In the genomic region with DNA sequence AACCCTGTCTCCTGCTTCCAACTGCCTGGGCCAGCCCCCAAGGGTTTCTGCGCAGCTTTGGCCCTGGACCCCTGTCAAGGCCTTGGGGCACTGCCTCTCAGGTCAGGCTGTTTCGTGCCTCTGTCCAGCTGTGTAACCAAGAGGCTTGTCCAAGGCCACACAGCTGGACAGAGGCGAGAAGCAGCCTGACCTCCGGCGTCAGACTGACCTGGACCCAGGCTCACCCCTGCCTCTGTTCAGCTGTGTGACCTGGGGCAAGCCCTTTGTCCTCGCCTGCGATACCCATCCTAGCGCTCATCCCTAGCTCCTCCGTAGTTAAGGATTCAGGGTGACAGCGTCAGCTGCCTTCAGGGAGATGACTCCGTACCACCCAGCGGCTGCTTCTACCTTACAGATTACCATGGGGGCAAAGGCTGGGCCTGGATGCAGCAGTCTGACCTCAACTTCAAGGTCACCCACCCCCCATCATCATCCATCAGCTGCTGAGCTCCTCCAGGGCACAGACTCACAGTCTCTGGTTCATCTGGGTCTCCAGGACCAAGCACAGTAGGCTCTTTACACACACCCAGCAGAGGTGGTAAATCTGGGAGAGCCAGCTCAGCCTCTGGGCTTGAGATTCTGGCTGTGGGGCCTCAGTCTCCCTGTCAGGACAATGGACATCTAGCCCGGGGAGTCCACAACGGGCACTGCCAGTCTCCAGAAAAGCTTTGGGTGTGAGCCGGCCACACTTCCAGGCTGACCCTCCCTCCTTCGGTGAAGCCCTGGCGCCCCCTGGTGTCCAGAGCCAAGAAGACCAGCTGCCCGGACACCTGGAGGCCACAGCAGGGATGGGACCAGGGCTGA, we compare ENCODE assay signal across 7 cellular contexts. TPM values are rescaled to one million over a fixed set of nuclear protein-coding genes. Genes with fewer than 3 reads are reported as not detected.
A peak's percentile ranks its signal among the peaks of the same experiment; 100 is the strongest.
DNase-seq lines count a peak whose midpoint lies in the region; TF ChIP-seq lines count a peak whose summit lies in the region.

No MANE protein-coding gene starts in this region.

- CTCF ChIA-PET in PC-9 (lab: Charles Lee), result interaction anchor here (0.6 to 1.6 kb wide), 13 partner anchors 15 to 450 kb away, joined by 3 to 9 read pairs (median 4); a partner anchor contains a TSS

- H3K27ac ChIP-seq in PC-9, result no peak overlapping the region

- TF ChIP-seq CTCF in GM12875 (IDR thresholded peaks at IDR 0.05; ENCODE audit: borderline replicate concordance, insufficient read depth, low read depth, low read length) (peak; percentile 94), PC-9 (conservative IDR thresholded peaks at IDR 0.05) (peak; percentile 91), nephron (IDR thresholded peaks at IDR 0.05; ENCODE audit: unreplicated experiment in 3 of 3) (peak; percentile 82 to 87 (median 83))

- peaks cover 7% of the 10 kb centered on the region; the same call in 1 of the 2 replicates for H3F3A ChIP-seq in PC-9 (ENCODE audit: insufficient read depth, low read depth)

- POLR2A ChIA-PET in PC-9 (lab: Charles Lee; ENCODE audit: unreplicated experiment), result no interaction called here

- no peaks in the 10 kb centered on the region for H3K9me3 ChIP-seq in PC-9 (ENCODE audit: insufficient read depth, low read depth)

- H4K20me1 ChIP-seq in PC-9 (ENCODE audit: insufficient read depth), result no peaks in the 10 kb centered on the region

- H3K36me3 Mint-ChIP-seq in activated T-cell treated with anti-CD3 and anti-CD28 coated beads, Interleukin-2, amount 50 U/mL, for 24 hours (ENCODE audit: low read depth), result no peaks in the 10 kb centered on the region
- H3K36me3 Mint-ChIP-seq in nephron (ENCODE audit: low read depth), result peaks cover 14% of the 10 kb centered on the region

- H3K4me3 Mint-ChIP-seq in activated T-cell treated with anti-CD3 and anti-CD28 coated beads, Interleukin-2, amount 50 U/mL, for 24 hours, result no peak overlapping the region
- no peak overlapping the region for H3K4me3 Mint-ChIP-seq in nephron

- H3K36me3 ChIP-seq in PC-9 (ENCODE audit: low read depth), result no peaks in the 10 kb centered on the region

- H3K4me3 ChIP-seq in GM12875 (ENCODE audit: low read depth, low read length) (no peak overlapping the region), PC-9 (no peak overlapping the region)

- intact Hi-C loops in PC-9 (cut with micrococcal nuclease; ENCODE audit: unreplicated experiment), result loop anchor here (1.0 to 5.0 kb wide), 5 partner anchors 49 to 134 kb away; a partner anchor contains a TSS

- DNase-seq in HUDEP-2 (lab: John Stamatoyannopoulos, UW; ENCODE audit: unreplicated experiment in 76 of 76), result peak in 72 of 76 experiments; percentile 19 to 91 (median 76)
- peak; percentile 64 to 94 for DNase-seq in PC-9
- peak; percentile 90 for DNase-seq in activated T-cell treated with anti-CD3 and anti-CD28 coated beads, Interleukin-2, amount 50 U/mL, for 24 hours
- peak; percentile 67 for DNase-seq in fibroblast of gingiva (ENCODE audit: low read depth)
- DNase-seq in stimulated activated naive CD4-positive, alpha-beta T cell treated with Interleukin-2 at 50 U/mL for 16 hours (lab: John Stamatoyannopoulos, UW), result peak; percentile 73

- peaks cover 17% of the 10 kb centered on the region for H3K4me1 Mint-ChIP-seq in activated T-cell treated with anti-CD3 and anti-CD28 coated beads, Interleukin-2, amount 50 U/mL, for 24 hours (ENCODE audit: low read depth)
- peaks cover 12% of the 10 kb centered on the region for H3K4me1 Mint-ChIP-seq in nephron

- peaks cover 4% of the 10 kb centered on the region; the same call in 1 of the 2 replicates for H3K4me1 ChIP-seq in PC-9 (replicated peaks; ENCODE audit: insufficient read depth)

- H3K27me3 ChIP-seq in PC-9 (ENCODE audit: insufficient read depth, low read depth), result no peaks in the 10 kb centered on the region

- no peak overlapping the region for H2AFZ ChIP-seq in PC-9

- H3K27me3 Mint-ChIP-seq in activated T-cell treated with anti-CD3 and anti-CD28 coated beads, Interleukin-2, amount 50 U/mL, for 24 hours, result no peaks in the 10 kb centered on the region
- H3K27me3 Mint-ChIP-seq in nephron (ENCODE audit: low read depth), result no peaks in the 10 kb centered on the region

- H3K27ac Mint-ChIP-seq in activated T-cell treated with anti-CD3 and anti-CD28 coated beads, Interleukin-2, amount 50 U/mL, for 24 hours, result no peak overlapping the region
- H3K27ac Mint-ChIP-seq in nephron, result no peak overlapping the region

- no peaks in the 10 kb centered on the region for H3K9me2 ChIP-seq in PC-9 (ENCODE audit: insufficient read depth)

- H3K9me3 Mint-ChIP-seq in activated T-cell treated with anti-CD3 and anti-CD28 coated beads, Interleukin-2, amount 50 U/mL, for 24 hours, result no peaks in the 10 kb centered on the region
- H3K9me3 Mint-ChIP-seq in nephron, result no peaks in the 10 kb centered on the region

- H3K4me2 ChIP-seq in PC-9, result no peak overlapping the region

- no TSS peak for BruUV-seq in PC-9 (replicated peaks; lab: Mats Ljungman, UMichigan)

- no peaks in the 10 kb centered on the region for H3K79me2 ChIP-seq in PC-9 (ENCODE audit: low read depth)

RNA-seq across cellular contexts. Expression of a gene that starts 7.9 kb away (rescaled TPM):
- 84.5 and 86.8 TPM in 2 replicates for total RNA-seq in PC-9 (2021)

RNA-seq across cellular contexts. Expression of a gene that starts 15.1 kb away (rescaled TPM):
- 18.4 and 23.1 TPM in 2 replicates for total RNA-seq in PC-9 (2021)

RNA-seq across cellular contexts. Expression of a gene that starts 29.9 kb away (rescaled TPM):
- total RNA-seq in PC-9 (2021), result 23.3 and 27.6 TPM in 2 replicates

RNA-seq across cellular contexts. Expression of a gene that starts 47.3 kb away (rescaled TPM):
- total RNA-seq in PC-9 (2021), result 28.3 and 44.3 TPM in 2 replicates
